11 cellular contexts compared by ENCODE assay signal in genomic region chr6:157464653-157465535, GRCh38.
DNase-seq lines count a peak whose midpoint lies in the region; ATAC-seq and TF ChIP-seq lines count a peak whose summit lies in the region.
"Had no signal": no experiment of that assay in that cellular context is flagged by ENCODE, and none has a peak within 500 bp of the region (broad histone marks: within the 10 kb centered on the region; RNA-seq: fewer than 3 reads in every experiment).

No MANE protein-coding gene starts in this region.

- POLR2A ChIA-PET in PC-9 (lab: Charles Lee; ENCODE audit: unreplicated experiment), result no interaction called here

- intact Hi-C loops in PC-9 (cut with micrococcal nuclease; ENCODE audit: unreplicated experiment), result no loop called here

- DNase-seq in G401 (ENCODE audit: low spot score), result peak; percentile 55
- DNase-seq in cerebellar cortex (ENCODE audit: low spot score), result peak; percentile 38
- DNase-seq in mucosa of gallbladder (ENCODE audit: low spot score), result no peak
- DNase-seq in PC-9, result no peak
- DNase-seq in COLO829 (ENCODE audit: low spot score), result no peak
- DNase-seq in NCI-H128 (lab: John Stamatoyannopoulos, UW; ENCODE audit: unreplicated experiment), result no peak
- DNase-seq: NCI-H1930, pancreas, upper lobe of right lung had no signal

- no peak overlapping the region for H3K4me2 ChIP-seq in PC-9

- H4K20me1 ChIP-seq in PC-9 (ENCODE audit: insufficient read depth), result no peaks in the 10 kb centered on the region

- no peak overlapping the region for H3K4me3 ChIP-seq in PC-9
- H3K4me3 ChIP-seq: pancreas, upper lobe of right lung had no signal

- no peak for TF ChIP-seq CTCF in PC-9 (conservative IDR thresholded peaks at IDR 0.05)

- in situ Hi-C loops in G401 (cut with HindIII; ENCODE audit: low sequenced_read_pairs), result no loop called here

- H3K9me3 ChIP-seq in PC-9 (ENCODE audit: insufficient read depth, low read depth), result 0 out of 2 replicates have a peak, but pooled peaks cover 3% of the 10 kb centered on the region
- H3K9me3 ChIP-seq: pancreas, upper lobe of right lung had no signal

- CTCF ChIA-PET in PC-9 (lab: Charles Lee), result no interaction called here

- peaks cover 20% of the 10 kb centered on the region for H3K79me2 ChIP-seq in PC-9 (ENCODE audit: low read depth)

- H3K36me3 ChIP-seq in PC-9 (ENCODE audit: low read depth), result no peaks in the 10 kb centered on the region
- H3K36me3 ChIP-seq: pancreas, upper lobe of right lung had no signal

- H3K9me2 ChIP-seq in PC-9 (ENCODE audit: insufficient read depth), result no peaks in the 10 kb centered on the region

- no TSS peak for BruUV-seq in PC-9 (replicated peaks; lab: Mats Ljungman, UMichigan)

- peaks cover 39% of the 10 kb centered on the region for H3K4me1 ChIP-seq in PC-9 (replicated peaks; ENCODE audit: insufficient read depth)

- no peak overlapping the region for H2AFZ ChIP-seq in PC-9

- H3F3A ChIP-seq in PC-9 (ENCODE audit: insufficient read depth, low read depth), result peaks cover 22% of the 10 kb centered on the region

- peak; percentile 39 for ATAC-seq in GM19328 (IDR thresholded peaks at IDR 0.05; ENCODE audit: unreplicated experiment)
- peak; percentile 73 for ATAC-seq in HG03175 (IDR thresholded peaks at IDR 0.05; ENCODE audit: unreplicated experiment)
- ATAC-seq: pancreas, upper lobe of right lung had no signal

- H3K27me3 ChIP-seq in PC-9 (ENCODE audit: insufficient read depth, low read depth), result no peaks in the 10 kb centered on the region
- H3K27me3 ChIP-seq: pancreas, upper lobe of right lung had no signal

- no peak overlapping the region for H3K27ac ChIP-seq in PC-9
- H3K27ac ChIP-seq: pancreas, upper lobe of right lung had no signal

Comparison
In these comparisons a context has a peak if more than half of its experiments do, and no peak if none do; other contexts are left out.
1. DNase-seq: peak in G401 (single experiment) and cerebellar cortex (single experiment); none in mucosa of gallbladder (single experiment), PC-9 (0 of 2), COLO829 (single experiment) and NCI-H128 (single experiment).